Comparison of ENCODE assay signal across 13 cellular contexts in the genomic region with DNA sequence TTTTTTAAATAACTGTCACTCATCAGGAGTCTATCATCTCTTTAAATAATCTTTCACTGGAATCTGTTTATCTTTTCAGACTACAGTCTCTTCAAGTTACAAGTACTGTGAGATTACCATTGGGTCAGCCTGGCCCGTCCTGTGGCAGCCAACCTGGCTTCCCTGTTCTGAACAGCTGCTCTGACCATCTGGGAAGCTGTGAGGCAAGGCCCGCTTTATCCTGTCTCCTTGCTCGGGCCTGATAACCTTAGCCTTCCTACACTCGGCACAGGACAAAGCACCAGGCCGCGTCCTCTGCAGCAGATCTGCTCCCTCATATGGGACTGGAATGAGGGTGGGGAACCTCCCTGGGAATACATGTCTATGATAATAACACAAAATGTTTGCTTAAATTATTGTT.
DNase-seq lines count a peak whose midpoint lies in the region; ATAC-seq and TF ChIP-seq lines count a peak whose summit lies in the region.
"Had no signal": no experiment of that assay in that cellular context is flagged by ENCODE, and none has a peak within 500 bp of the region (broad histone marks: within the 10 kb centered on the region; RNA-seq: fewer than 3 reads in every experiment).

No MANE protein-coding gene starts in this region.

- 64% methylated on average over 6 of the region's 6 CpGs for WGBS in mesenchymal stem cell

- no peak overlapping the region for H3K23ac ChIP-seq in mesenchymal stem cell (ENCODE audit: low read length in 2 of 2)

- H3K9me3 Mint-ChIP-seq in activated T-helper 17 cell treated with anti-CD3 and anti-CD28 coated beads, Interleukin-2, amount 50 U/mL, for 72 hours, result no peaks in the 10 kb centered on the region

- H3K4me3 ChIP-seq in KMS-11 (IDR thresholded peaks at IDR 0.05; ENCODE audit: insufficient read depth, low read depth, low read length), result no peak overlapping the region
- H3K4me3 ChIP-seq in mesenchymal stem cell (ENCODE audit: insufficient read depth in 1 of 2, low read depth in 1 of 2, low read length in 2 of 2), result no peak overlapping the region
- H3K4me3 ChIP-seq: gastroesophageal sphincter had no signal

- peaks cover 12% of the 10 kb centered on the region for H3K27me3 Mint-ChIP-seq in activated T-helper 17 cell treated with anti-CD3 and anti-CD28 coated beads, Interleukin-2, amount 50 U/mL, for 72 hours

- peak overlapping the region in 1 of 2 experiments; percentile 60 for H3K4ac ChIP-seq in mesenchymal stem cell (ENCODE audit: low read depth in 1 of 2, low read length in 2 of 2)

- peak overlapping the region in 1 of 2 experiments; percentile 87 for H2BK12ac ChIP-seq in mesenchymal stem cell (ENCODE audit: low read length in 2 of 2)

- no peaks in the 10 kb centered on the region for H3K36me3 Mint-ChIP-seq in activated T-helper 17 cell treated with anti-CD3 and anti-CD28 coated beads, Interleukin-2, amount 50 U/mL, for 72 hours (ENCODE audit: low read depth)

- H2AK5ac ChIP-seq in mesenchymal stem cell (ENCODE audit: low read length, severe bottlenecking), result peak overlapping the region; percentile 86

- H3K4me1 Mint-ChIP-seq in activated T-helper 17 cell treated with anti-CD3 and anti-CD28 coated beads, Interleukin-2, amount 50 U/mL, for 72 hours, result peaks cover 11% of the 10 kb centered on the region

- H3K4me3 Mint-ChIP-seq in activated T-helper 17 cell treated with anti-CD3 and anti-CD28 coated beads, Interleukin-2, amount 50 U/mL, for 72 hours, result peak overlapping the region; percentile 69

- peak overlapping the region; percentile 86 for H4K8ac ChIP-seq in mesenchymal stem cell (ENCODE audit: low read length)

- H3K27me3 ChIP-seq in KMS-11 (ENCODE audit: insufficient read depth, low read depth) (no peaks in the 10 kb centered on the region), mesenchymal stem cell (ENCODE audit: control insufficient read depth in 1 of 2, insufficient read depth in 1 of 2, low read length in 2 of 2) (no peaks in the 10 kb centered on the region)
- H3K27me3 ChIP-seq: gastroesophageal sphincter had no signal

- H3K14ac ChIP-seq in mesenchymal stem cell (ENCODE audit: low read length in 2 of 2), result no peak overlapping the region

- TF ChIP-seq CTCF in KMS-11 (conservative IDR thresholded peaks at IDR 0.05; ENCODE audit: low read depth, low read length), result no peak

- H3K36me3 ChIP-seq in KMS-11 (ENCODE audit: insufficient read depth) (no peaks in the 10 kb centered on the region), mesenchymal stem cell (ENCODE audit: control insufficient read depth in 1 of 2, insufficient read depth in 2 of 2, low read depth in 1 of 2, low read length in 2 of 2) (peaks cover 0 to 3% of the 10 kb centered on the region in 2 experiments)
- H3K36me3 ChIP-seq: gastroesophageal sphincter had no signal

- no peak overlapping the region for H2BK5ac ChIP-seq in mesenchymal stem cell (ENCODE audit: low read depth, low read length, poor library complexity, severe bottlenecking)

- no peaks in the 10 kb centered on the region for H3K9me3 ChIP-seq in mesenchymal stem cell (ENCODE audit: control insufficient read depth, low read length)
- H3K9me3 ChIP-seq: gastroesophageal sphincter had no signal

- no peaks in the 10 kb centered on the region for H4K20me1 ChIP-seq in KMS-11 (ENCODE audit: insufficient read depth)

- H3K9ac ChIP-seq in KMS-11 (no peak overlapping the region), mesenchymal stem cell (ENCODE audit: low read length) (no peak overlapping the region)

- H3K4me2 ChIP-seq in KMS-11 (peak overlapping the region; percentile 54; the same call in 1 of the 2 replicates), mesenchymal stem cell (ENCODE audit: low read length, poor library complexity, severe bottlenecking) (no peak overlapping the region)

- H2AFZ ChIP-seq in KMS-11 (ENCODE audit: low read depth) (no peak overlapping the region), mesenchymal stem cell (ENCODE audit: low read depth, low read length) (no peak overlapping the region)

- no peaks in the 10 kb centered on the region for H3K79me1 ChIP-seq in mesenchymal stem cell (replicated peaks; ENCODE audit: low read length, poor library complexity, severe bottlenecking)

- no peak overlapping the region for H3K27ac ChIP-seq in KMS-11
- H3K27ac ChIP-seq in mesenchymal stem cell (ENCODE audit: low read length, poor library complexity, severe bottlenecking), result peak overlapping the region; percentile 61
- H3K27ac ChIP-seq: gastroesophageal sphincter had no signal

- peak overlapping the region; percentile 86 for H3K27ac Mint-ChIP-seq in activated T-helper 17 cell treated with anti-CD3 and anti-CD28 coated beads, Interleukin-2, amount 50 U/mL, for 72 hours

- peak overlapping the region; percentile 44 for H4K91ac ChIP-seq in mesenchymal stem cell (ENCODE audit: low read length)

- no peak for ATAC-seq in activated T-helper 17 cell treated with anti-CD3 and anti-CD28 coated beads, Interleukin-2, amount 50 U/mL, for 72 hours (replicated peaks)
- no peak for ATAC-seq in HG03025 (IDR thresholded peaks at IDR 0.05; ENCODE audit: low FRiP score, unreplicated experiment)
- ATAC-seq in left lobe of liver, result no peak
- ATAC-seq: gastroesophageal sphincter had no signal

- no peaks in the 10 kb centered on the region for H3K79me2 ChIP-seq in KMS-11 (ENCODE audit: insufficient read depth, low read depth)

- peak overlapping the region; percentile 14 to 87 for H3K18ac ChIP-seq in mesenchymal stem cell (ENCODE audit: low read depth in 1 of 2, low read length in 2 of 2)

- DNase-seq in DMS 273 treated with DMSO at 0.1 percent for 48 hours (lab: John Stamatoyannopoulos, UW), result peak; percentile 96
- DNase-seq in mesenchymal stem cell, result peak; percentile 43
- DNase-seq in KBM-7, result no peak
- DNase-seq in activated effector memory CD4-positive, alpha-beta T cell treated with Interleukin-2 at 50 U/mL for 16 hours, result no peak
- no peak for DNase-seq in left lobe of liver (ENCODE audit: low spot score)
- DNase-seq: CD4-positive, alpha-beta memory T cell; effector CD8-positive, alpha-beta T cell; GDM1; GOT3 had no signal

- H3K4me1 ChIP-seq in KMS-11 (ENCODE audit: low read depth, poor library complexity, severe bottlenecking) (peaks cover 24% of the 10 kb centered on the region), mesenchymal stem cell (ENCODE audit: control insufficient read depth, insufficient read depth, low read depth, low read length) (peaks cover 8% of the 10 kb centered on the region)

- in situ Hi-C loops in KBM-7 (cut with MboI; ENCODE audit: low pct_unique_long_range_greater_than_20kb, low sequenced_read_pairs), result no loop called here

- H2BK120ac ChIP-seq in mesenchymal stem cell (ENCODE audit: low read depth, low read length), result no peak overlapping the region

- no peak overlapping the region for H2BK15ac ChIP-seq in mesenchymal stem cell (ENCODE audit: low read depth, poor library complexity, severe bottlenecking)

Comparison
In these comparisons a context has a peak if more than half of its experiments do, and no peak if none do; other contexts are left out.
1. DNase-seq: peak in DMS 273 treated with DMSO at 0.1 percent for 48 hours (single experiment) and mesenchymal stem cell (single experiment); none in KBM-7 (single experiment), activated effector memory CD4-positive, alpha-beta T cell treated with Interleukin-2 at 50 U/mL for 16 hours (single experiment) and left lobe of liver (single experiment).